ENCODE assay signal across 2 cellular contexts in the genomic region with DNA sequence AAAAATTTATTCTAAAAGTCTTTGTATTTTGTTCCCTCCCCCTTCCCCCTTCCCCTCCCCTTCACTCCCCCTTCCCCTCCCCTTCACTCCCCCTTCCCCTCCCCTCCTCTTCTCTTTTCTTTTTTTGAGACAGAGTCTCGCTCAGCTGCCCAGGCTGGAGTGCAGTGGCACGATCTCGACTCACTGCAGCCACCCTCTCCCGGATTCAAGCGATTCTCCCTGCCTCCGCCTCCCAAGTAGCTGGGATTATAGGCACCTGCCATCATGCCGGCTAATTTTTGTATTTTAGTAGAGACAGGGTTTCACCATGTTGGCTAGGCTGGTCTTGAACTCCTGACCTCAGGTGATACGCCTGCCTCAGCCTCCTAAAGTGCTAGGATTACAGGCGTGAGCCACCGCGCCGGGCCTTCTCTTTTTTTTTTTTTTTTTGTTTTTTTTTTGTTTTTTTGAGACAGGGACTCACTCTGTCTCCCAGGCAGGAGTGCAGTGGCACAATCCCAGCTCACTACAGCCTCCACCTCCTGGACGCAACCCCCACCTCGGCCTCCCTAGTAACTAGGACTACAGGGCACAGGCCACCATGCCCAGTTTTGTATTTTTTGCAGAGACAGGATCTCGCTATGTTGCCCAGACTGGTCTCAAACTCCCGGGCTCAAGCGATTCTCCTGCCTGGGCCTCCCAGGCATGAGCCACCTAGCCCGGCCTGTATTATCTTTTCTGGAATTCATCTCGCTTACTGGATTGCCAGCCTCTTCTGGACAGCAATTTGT.
TF ChIP-seq lines count a peak whose summit lies in the region.

No MANE protein-coding gene starts in this region.

TF ChIP-seq in SK-N-SH, 30 proteins besides CTCF, POLR2A, EP300 and RAD21 (continued from another document):
- TF ChIP-seq, protein P1, sequence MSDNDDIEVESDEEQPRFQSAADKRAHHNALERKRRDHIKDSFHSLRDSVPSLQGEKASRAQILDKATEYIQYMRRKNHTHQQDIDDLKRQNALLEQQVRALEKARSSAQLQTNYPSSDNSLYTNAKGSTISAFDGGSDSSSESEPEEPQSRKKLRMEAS (IDR thresholded peaks at IDR 0.05; ENCODE audit: low read depth), result no peak
- no peak for TF ChIP-seq MXI1 (IDR thresholded peaks at IDR 0.05; ENCODE audit: low read depth, low read length)
- TF ChIP-seq TCF12 (IDR thresholded peaks at IDR 0.05), result no peak
- no peak for TF ChIP-seq JUND (IDR thresholded peaks at IDR 0.05)
- TF ChIP-seq NFIC (IDR thresholded peaks at IDR 0.05; ENCODE audit: borderline replicate concordance), result no peak
- TF ChIP-seq REST (IDR thresholded peaks at IDR 0.05; ENCODE audit: low read depth, low read length), result no peak
- TF ChIP-seq NRF1 (IDR thresholded peaks at IDR 0.05; ENCODE audit: low read depth, low read length), result no peak
- TF ChIP-seq, protein P2, sequence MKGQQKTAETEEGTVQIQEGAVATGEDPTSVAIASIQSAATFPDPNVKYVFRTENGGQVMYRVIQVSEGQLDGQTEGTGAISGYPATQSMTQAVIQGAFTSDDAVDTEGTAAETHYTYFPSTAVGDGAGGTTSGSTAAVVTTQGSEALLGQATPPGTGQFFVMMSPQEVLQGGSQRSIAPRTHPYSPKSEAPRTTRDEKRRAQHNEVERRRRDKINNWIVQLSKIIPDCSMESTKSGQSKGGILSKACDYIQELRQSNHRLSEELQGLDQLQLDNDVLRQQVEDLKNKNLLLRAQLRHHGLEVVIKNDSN (IDR thresholded peaks at IDR 0.05; ENCODE audit: borderline replicate concordance, low read depth), result no peak
- no peak for TF ChIP-seq SMC3 (IDR thresholded peaks at IDR 0.05; ENCODE audit: low read depth, low read length)
TF ChIP-seq in SK-N-SH: peak in this region for 0.

TF ChIP-seq in SK-N-SH treated with all-trans-retinoic acid at 6 μM for 48 hours, 23 proteins besides CTCF, POLR2A, EP300 and RAD21 (continued from another document):
- no peak for TF ChIP-seq CSRNP3 (CRISPR knock-in tag; IDR thresholded peaks at IDR 0.05)
- TF ChIP-seq, protein P3, sequence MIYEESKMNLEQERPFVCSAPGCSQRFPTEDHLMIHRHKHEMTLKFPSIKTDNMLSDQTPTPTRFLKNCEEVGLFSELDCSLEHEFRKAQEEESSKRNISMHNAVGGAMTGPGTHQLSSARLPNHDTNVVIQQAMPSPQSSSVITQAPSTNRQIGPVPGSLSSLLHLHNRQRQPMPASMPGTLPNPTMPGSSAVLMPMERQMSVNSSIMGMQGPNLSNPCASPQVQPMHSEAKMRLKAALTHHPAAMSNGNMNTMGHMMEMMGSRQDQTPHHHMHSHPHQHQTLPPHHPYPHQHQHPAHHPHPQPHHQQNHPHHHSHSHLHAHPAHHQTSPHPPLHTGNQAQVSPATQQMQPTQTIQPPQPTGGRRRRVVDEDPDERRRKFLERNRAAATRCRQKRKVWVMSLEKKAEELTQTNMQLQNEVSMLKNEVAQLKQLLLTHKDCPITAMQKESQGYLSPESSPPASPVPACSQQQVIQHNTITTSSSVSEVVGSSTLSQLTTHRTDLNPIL (CRISPR knock-in tag; IDR thresholded peaks at IDR 0.05; ENCODE audit: low read depth), result no peak
- TF ChIP-seq TSHZ2 (CRISPR knock-in tag; IDR thresholded peaks at IDR 0.05), result no peak
- TF ChIP-seq GLIS3 (CRISPR knock-in tag; IDR thresholded peaks at IDR 0.05), result no peak
- no peak for TF ChIP-seq ZNF8 (CRISPR knock-in tag; IDR thresholded peaks at IDR 0.05)
- TF ChIP-seq, protein P4, sequence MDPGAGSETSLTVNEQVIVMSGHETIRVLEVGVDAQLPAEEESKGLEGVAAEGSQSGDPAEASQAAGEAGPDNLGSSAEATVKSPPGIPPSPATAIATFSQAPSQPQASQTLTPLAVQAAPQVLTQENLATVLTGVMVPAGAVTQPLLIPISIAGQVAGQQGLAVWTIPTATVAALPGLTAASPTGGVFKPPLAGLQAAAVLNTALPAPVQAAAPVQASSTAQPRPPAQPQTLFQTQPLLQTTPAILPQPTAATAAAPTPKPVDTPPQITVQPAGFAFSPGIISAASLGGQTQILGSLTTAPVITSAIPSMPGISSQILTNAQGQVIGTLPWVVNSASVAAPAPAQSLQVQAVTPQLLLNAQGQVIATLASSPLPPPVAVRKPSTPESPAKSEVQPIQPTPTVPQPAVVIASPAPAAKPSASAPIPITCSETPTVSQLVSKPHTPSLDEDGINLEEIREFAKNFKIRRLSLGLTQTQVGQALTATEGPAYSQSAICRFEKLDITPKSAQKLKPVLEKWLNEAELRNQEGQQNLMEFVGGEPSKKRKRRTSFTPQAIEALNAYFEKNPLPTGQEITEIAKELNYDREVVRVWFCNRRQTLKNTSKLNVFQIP (CRISPR knock-in tag; IDR thresholded peaks at IDR 0.05; ENCODE audit: borderline replicate concordance, low read depth), result no peak
- TF ChIP-seq, protein P5, sequence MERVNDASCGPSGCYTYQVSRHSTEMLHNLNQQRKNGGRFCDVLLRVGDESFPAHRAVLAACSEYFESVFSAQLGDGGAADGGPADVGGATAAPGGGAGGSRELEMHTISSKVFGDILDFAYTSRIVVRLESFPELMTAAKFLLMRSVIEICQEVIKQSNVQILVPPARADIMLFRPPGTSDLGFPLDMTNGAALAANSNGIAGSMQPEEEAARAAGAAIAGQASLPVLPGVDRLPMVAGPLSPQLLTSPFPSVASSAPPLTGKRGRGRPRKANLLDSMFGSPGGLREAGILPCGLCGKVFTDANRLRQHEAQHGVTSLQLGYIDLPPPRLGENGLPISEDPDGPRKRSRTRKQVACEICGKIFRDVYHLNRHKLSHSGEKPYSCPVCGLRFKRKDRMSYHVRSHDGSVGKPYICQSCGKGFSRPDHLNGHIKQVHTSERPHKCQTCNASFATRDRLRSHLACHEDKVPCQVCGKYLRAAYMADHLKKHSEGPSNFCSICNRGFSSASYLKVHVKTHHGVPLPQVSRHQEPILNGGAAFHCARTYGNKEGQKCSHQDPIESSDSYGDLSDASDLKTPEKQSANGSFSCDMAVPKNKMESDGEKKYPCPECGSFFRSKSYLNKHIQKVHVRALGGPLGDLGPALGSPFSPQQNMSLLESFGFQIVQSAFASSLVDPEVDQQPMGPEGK (CRISPR knock-in tag; IDR thresholded peaks at IDR 0.05; ENCODE audit: borderline replicate concordance), result no peak
- TF ChIP-seq ZFP3 (CRISPR knock-in tag; IDR thresholded peaks at IDR 0.05), result no peak
TF ChIP-seq in SK-N-SH treated with all-trans-retinoic acid at 6 μM for 48 hours: peak in this region for 0.
